Comparison of ENCODE assay signal across 24 cellular contexts in genomic region chr21:32216293-32216692, GRCh38.
"Had no signal": no experiment of that assay in that cellular context is flagged by ENCODE, and none has a peak within 500 bp of the region (broad histone marks: within the 10 kb centered on the region; RNA-seq: fewer than 3 reads in every experiment).

No MANE protein-coding gene starts in this region.

- H3K27ac Mint-ChIP-seq: dendritic cell treated with granulocyte-macrophage colony-stimulating factor and Interleukin-4, amounts not matched to agents 40 ng/mL and 50 ng/mL, for 4 days; effector memory CD8-positive, alpha-beta T cell; endodermal cell had no signal

- H3K4me3 Mint-ChIP-seq: dendritic cell treated with granulocyte-macrophage colony-stimulating factor and Interleukin-4, amounts not matched to agents 40 ng/mL and 50 ng/mL, for 4 days; effector memory CD8-positive, alpha-beta T cell; endodermal cell had no signal

- H3K27me3 Mint-ChIP-seq: dendritic cell treated with granulocyte-macrophage colony-stimulating factor and Interleukin-4, amounts not matched to agents 40 ng/mL and 50 ng/mL, for 4 days had no signal

- H3K9me3 ChIP-seq: colonic mucosa, esophagus squamous epithelium, gastrocnemius medialis, gastroesophageal sphincter had no signal

- H2AFZ ChIP-seq: hepatocyte had no signal

- H3K36me3 ChIP-seq: colonic mucosa, esophagus muscularis mucosa, esophagus squamous epithelium, gastrocnemius medialis, gastroesophageal sphincter, heart left ventricle, heart right ventricle had no signal

- DNase-seq: colonic mucosa; cortex of kidney; dermis blood vessel endothelial cell; dorsolateral prefrontal cortex; effector CD4-positive, alpha-beta T cell; effector CD8-positive, alpha-beta T cell; effector memory CD4-positive, alpha-beta T cell; effector memory CD8-positive, alpha-beta T cell; endodermal cell; erythroblast; esophagus squamous epithelium; foreskin fibroblast; foreskin keratinocyte; gastrocnemius medialis; glutamatergic neuron; head of caudate nucleus; heart left ventricle; heart right ventricle had no signal

- H3K27me3 ChIP-seq: colonic mucosa, dorsolateral prefrontal cortex, esophagus muscularis mucosa, foreskin keratinocyte, gastrocnemius medialis, gastroesophageal sphincter, heart left ventricle, heart right ventricle, hepatocyte had no signal

- H3K4me1 ChIP-seq: colonic mucosa, esophagus muscularis mucosa, foreskin keratinocyte, gastrocnemius medialis, gastroesophageal sphincter, heart left ventricle, heart right ventricle had no signal

- H3K4me3 ChIP-seq: colonic mucosa, coronary artery, dorsolateral prefrontal cortex, esophagus muscularis mucosa, esophagus squamous epithelium, gastrocnemius medialis, gastroesophageal sphincter, heart left ventricle, heart right ventricle, hepatocyte had no signal

- H3K4me2 ChIP-seq: hepatocyte had no signal

- H3K79me2 ChIP-seq: hepatocyte had no signal

- H3K27ac ChIP-seq: colonic mucosa, coronary artery, dorsolateral prefrontal cortex, epithelial cell of prostate, esophagus muscularis mucosa, esophagus squamous epithelium, foreskin keratinocyte, gastrocnemius medialis, gastroesophageal sphincter, heart left ventricle, heart right ventricle, hepatocyte had no signal

- ATAC-seq: effector memory CD8-positive, alpha-beta T cell; gastrocnemius medialis; gastroesophageal sphincter; heart left ventricle; heart right ventricle had no signal
